In the genomic region with DNA sequence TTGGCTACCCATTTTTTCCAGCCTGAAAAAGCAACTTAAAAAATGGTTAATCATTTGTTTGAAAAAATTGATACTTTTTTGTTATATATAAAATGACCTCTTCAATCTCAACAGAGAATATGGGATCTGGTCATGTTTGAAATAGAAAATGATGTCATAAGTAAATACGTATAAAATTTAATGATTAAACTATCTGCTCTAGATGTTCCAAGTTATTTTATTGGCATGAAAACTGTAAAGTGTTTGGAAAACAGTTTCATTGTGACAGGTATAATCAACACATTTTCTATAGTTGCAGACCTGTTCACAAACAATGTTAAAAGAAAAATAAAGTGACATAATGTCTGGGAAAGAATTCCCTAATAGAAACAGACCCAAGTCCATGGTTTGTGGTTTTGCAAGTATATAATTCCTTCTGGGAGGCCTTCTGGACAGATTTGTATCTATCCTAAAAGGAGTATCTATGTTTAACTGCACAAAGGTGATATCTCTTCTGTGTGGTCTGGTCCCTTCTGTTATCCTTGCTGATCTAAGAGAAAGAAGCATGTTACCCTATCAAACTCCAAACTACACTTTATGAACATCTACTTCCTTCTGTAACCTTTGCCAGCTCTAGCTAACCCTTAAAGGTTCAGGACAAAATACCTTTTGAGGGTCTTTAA, we compare ENCODE assay signal across 21 cellular contexts. TPM values are rescaled to one million over a fixed set of nuclear protein-coding genes. Genes with fewer than 3 reads are reported as not detected.
A peak's percentile ranks its signal among the peaks of the same experiment; 100 is the strongest.
DNase-seq lines count a peak whose midpoint lies in the region; ATAC-seq, FAIRE-seq and TF ChIP-seq lines count a peak whose summit lies in the region.
"Had no signal": no experiment of that assay in that cellular context is flagged by ENCODE, and none has a peak within 500 bp of the region (broad histone marks: within the 10 kb centered on the region; RNA-seq: fewer than 3 reads in every experiment).

No MANE protein-coding gene starts in this region.

- no peaks in the 10 kb centered on the region for H3K27me3 ChIP-seq in SJCRH30
- H3K27me3 ChIP-seq: BE2C had no signal

- CTCF ChIA-PET in Calu3 (lab: Charles Lee), result interaction anchor here (0.9 to 2.4 kb wide), 4 partner anchors 10 to 84 kb away, joined by 3 to 11 read pairs (median 7); no protein-coding TSS in a partner anchor

- FAIRE-seq in endometrium (lab: Jason Lieb, UNC), result peak; percentile 35
- FAIRE-seq: GM12891 had no signal

- no TSS peak for BruUV-seq in Calu3 (replicated peaks; lab: Mats Ljungman, UMichigan)

- no peaks in the 10 kb centered on the region for H3K27me3 Mint-ChIP-seq in Calu3 (ENCODE audit: unreplicated experiment)
- H3K27me3 Mint-ChIP-seq in nephron (ENCODE audit: low read depth), result no peaks in the 10 kb centered on the region
- no peaks in the 10 kb centered on the region for H3K27me3 Mint-ChIP-seq in stimulated activated memory B cell treated with anti-CD40 and anti-IgM and Interleukin-4, amounts not matched to agents 10 μg/mL and 1 μg/mL and 100 μg/mL, for 72 hours

- H3K36me3 Mint-ChIP-seq in Calu3 (ENCODE audit: insufficient read depth, unreplicated experiment), result peaks cover 16% of the 10 kb centered on the region
- H3K36me3 Mint-ChIP-seq in nephron (ENCODE audit: low read depth), result no peaks in the 10 kb centered on the region
- H3K36me3 Mint-ChIP-seq in stimulated activated memory B cell treated with anti-CD40 and anti-IgM and Interleukin-4, amounts not matched to agents 10 μg/mL and 1 μg/mL and 100 μg/mL, for 72 hours, result no peaks in the 10 kb centered on the region

- peak overlapping the region; percentile 64 for H3K27ac ChIP-seq in SJCRH30
- H3K27ac ChIP-seq: A549, SK-N-MC had no signal

- H3K4me1 Mint-ChIP-seq in Calu3 (ENCODE audit: low read depth, unreplicated experiment), result peaks cover 64% of the 10 kb centered on the region
- H3K4me1 Mint-ChIP-seq in nephron, result peaks cover 46% of the 10 kb centered on the region
- no peaks in the 10 kb centered on the region for H3K4me1 Mint-ChIP-seq in stimulated activated memory B cell treated with anti-CD40 and anti-IgM and Interleukin-4, amounts not matched to agents 10 μg/mL and 1 μg/mL and 100 μg/mL, for 72 hours

- TF ChIP-seq CTCF in Calu3 (IDR thresholded peaks at IDR 0.05; ENCODE audit: unreplicated experiment), result no peak
- no peak for TF ChIP-seq CTCF in nephron (IDR thresholded peaks at IDR 0.05; ENCODE audit: unreplicated experiment in 3 of 3)

- H3K9me3 ChIP-seq in SJCRH30 (replicated peaks), result 0 out of 2 replicates have a peak, but pooled peaks cover 4% of the 10 kb centered on the region
- H3K9me3 ChIP-seq: A549, BE2C had no signal

- no peak overlapping the region for H3K4me3 ChIP-seq in SJCRH30
- H3K4me3 ChIP-seq: A549, SK-N-MC had no signal

- intact Hi-C loops in Calu3 (cut with micrococcal nuclease; ENCODE audit: unreplicated experiment), result no loop called here

- ATAC-seq in stimulated activated memory B cell treated with anti-CD40 and anti-IgM and Interleukin-4, amounts not matched to agents 10 μg/mL and 1 μg/mL and 100 μg/mL, for 72 hours, result no peak
- ATAC-seq: A549, HCT116, PC-3 had no signal

- H3K9me3 Mint-ChIP-seq in Calu3 (ENCODE audit: low read depth, unreplicated experiment) (no peaks in the 10 kb centered on the region), nephron (no peaks in the 10 kb centered on the region)
- no peaks in the 10 kb centered on the region for H3K9me3 Mint-ChIP-seq in stimulated activated memory B cell treated with anti-CD40 and anti-IgM and Interleukin-4, amounts not matched to agents 10 μg/mL and 1 μg/mL and 100 μg/mL, for 72 hours

- peaks cover 53% of the 10 kb centered on the region for H3K4me1 ChIP-seq in SJCRH30
- H3K4me1 ChIP-seq: BE2C had no signal

- no peak for DNase-seq in Calu3
- DNase-seq in SJCRH30, result peak in 1 of 2 experiments; percentile 62
- no peak for DNase-seq in T1000 (lab: John Stamatoyannopoulos, UW)
- DNase-seq in NCI-H128 (lab: John Stamatoyannopoulos, UW; ENCODE audit: unreplicated experiment), result no peak
- DNase-seq: BE2C, DND-41, GOT3, Karpas-422, NCI-H1417 treated with DMSO at 0.1 percent for 48 hours, NCI-H187 treated with DMSO at 0.1 percent for 48 hours, NCI-H2107, PC-3, Right ventricle myocardium superior, SW 1271 had no signal

- H3K27ac Mint-ChIP-seq in Calu3 (ENCODE audit: unreplicated experiment) (peak overlapping the region; percentile 79), nephron (peak overlapping the region in 2 of 3 experiments; percentile 18 to 26)
- H3K27ac Mint-ChIP-seq in stimulated activated memory B cell treated with anti-CD40 and anti-IgM and Interleukin-4, amounts not matched to agents 10 μg/mL and 1 μg/mL and 100 μg/mL, for 72 hours, result no peak overlapping the region

- H3K4me3 Mint-ChIP-seq in Calu3 (ENCODE audit: low read depth, unreplicated experiment) (no peak overlapping the region), nephron (no peak overlapping the region)
- no peak overlapping the region for H3K4me3 Mint-ChIP-seq in stimulated activated memory B cell treated with anti-CD40 and anti-IgM and Interleukin-4, amounts not matched to agents 10 μg/mL and 1 μg/mL and 100 μg/mL, for 72 hours

- H3K36me3 ChIP-seq in SJCRH30, result no peaks in the 10 kb centered on the region
- H3K36me3 ChIP-seq: BE2C had no signal

RNA-seq across cellular contexts. Expression of gene LRIG3, which starts 39.5 kb away (rescaled TPM):
- 261 and 357 TPM in 2 replicates for total RNA-seq in Calu3 (2022)
- total RNA-seq in SJCRH30 (2014; rRNA removed; shearing (Covaris generic)), result 129 and 150 TPM in 2 replicates
